8 cellular contexts compared by ENCODE assay signal in the genomic region with DNA sequence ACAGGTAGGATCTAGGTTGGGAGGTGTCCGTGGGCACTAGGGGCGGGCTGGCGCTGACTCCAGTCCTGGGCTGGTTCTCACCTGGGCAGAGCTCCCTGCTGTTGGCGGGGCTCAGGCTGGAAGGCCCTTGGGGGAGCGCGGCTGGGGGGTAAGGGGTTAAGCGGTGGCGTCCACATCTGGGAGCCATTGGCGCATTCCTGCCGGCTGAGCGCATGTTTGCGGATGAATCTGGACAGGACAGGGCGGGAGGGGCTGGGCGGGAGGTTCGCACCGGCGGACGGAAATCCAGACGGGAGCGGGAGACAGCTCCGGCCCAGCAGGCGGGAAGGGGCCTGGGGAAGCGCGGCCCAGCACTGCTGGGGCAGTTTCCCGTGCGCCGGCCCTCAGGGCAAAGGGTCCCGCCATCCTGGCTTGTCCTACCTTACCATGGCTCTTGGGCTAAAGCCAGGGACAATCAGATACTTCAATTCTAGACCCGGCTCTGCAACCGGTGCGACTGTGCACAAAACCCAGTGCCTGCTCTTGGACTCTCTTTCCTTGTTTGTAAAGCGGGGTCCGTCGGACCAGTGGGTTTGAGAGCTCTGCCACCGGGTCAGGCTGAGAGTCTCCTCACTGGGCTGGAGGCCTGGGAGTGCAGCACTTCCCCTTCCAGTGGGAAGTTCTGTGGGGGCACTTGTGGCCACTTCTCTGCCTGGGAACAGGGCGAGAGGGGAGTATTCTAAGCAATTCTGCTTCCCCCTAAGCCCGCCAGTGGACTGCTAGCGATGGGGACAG. TPM values are rescaled to one million over a fixed set of nuclear protein-coding genes. Genes with fewer than 3 reads are reported as not detected.
A peak's percentile ranks its signal among the peaks of the same experiment; 100 is the strongest.
DNase-seq lines count a peak whose midpoint lies in the region; ATAC-seq and TF ChIP-seq lines count a peak whose summit lies in the region.

No MANE protein-coding gene starts in this region.

- H3K9me3 Mint-ChIP-seq in activated T-helper 2 cell treated with anti-CD3 and anti-CD28 coated beads, Interferon-gamma antibody, Interleukin-2, Interleukin-4, amounts not matched to agents 10 μg/mL and 5 μg/mL and 100 μg/mL, durations not matched to agents 14 hours and 24 hours and 36 hours: no peaks in the 10 kb centered on the region

- H3K9me3 ChIP-seq in AG04450 (ENCODE audit: control insufficient read depth, insufficient read depth, low read length): peaks cover 2% of the 10 kb centered on the region; the same call in 1 of the 2 replicates

- peak overlapping the region; percentile 5 for H3K27ac Mint-ChIP-seq in activated T-helper 2 cell treated with anti-CD3 and anti-CD28 coated beads, Interferon-gamma antibody, Interleukin-2, Interleukin-4, amounts not matched to agents 10 μg/mL and 5 μg/mL and 100 μg/mL, durations not matched to agents 14 hours and 24 hours and 36 hours

- no peaks in the 10 kb centered on the region for H3K27me3 Mint-ChIP-seq in activated T-helper 2 cell treated with anti-CD3 and anti-CD28 coated beads, Interferon-gamma antibody, Interleukin-2, Interleukin-4, amounts not matched to agents 10 μg/mL and 5 μg/mL and 100 μg/mL, durations not matched to agents 14 hours and 24 hours and 36 hours (ENCODE audit: low read depth)

- H3K27me3 ChIP-seq in AG04450 (ENCODE audit: control insufficient read depth, insufficient read depth, low read length): no peaks in the 10 kb centered on the region

- no peak overlapping the region for H3K4me3 Mint-ChIP-seq in activated T-helper 2 cell treated with anti-CD3 and anti-CD28 coated beads, Interferon-gamma antibody, Interleukin-2, Interleukin-4, amounts not matched to agents 10 μg/mL and 5 μg/mL and 100 μg/mL, durations not matched to agents 14 hours and 24 hours and 36 hours (ENCODE audit: low read depth)

- H3K27ac ChIP-seq in AG04450 (ENCODE audit: low read depth, low read length): peak overlapping the region; percentile 82

- CTCF ChIA-PET in AG04450 (lab: Charles Lee): interaction anchor here (0.5 to 4.7 kb wide), 24 partner anchors 13 to 891 kb away, joined by 3 to 99 read pairs (median 4); a partner anchor contains a TSS
- CTCF ChIA-PET in HEK293T (lab: Yijun Ruan, JAX): interaction anchor here (0.6 to 2.1 kb wide), 7 partner anchors 9 to 115 kb away, joined by 3 to 18 read pairs (median 4); no protein-coding TSS in a partner anchor

- H3K4me1 Mint-ChIP-seq in activated T-helper 2 cell treated with anti-CD3 and anti-CD28 coated beads, Interferon-gamma antibody, Interleukin-2, Interleukin-4, amounts not matched to agents 10 μg/mL and 5 μg/mL and 100 μg/mL, durations not matched to agents 14 hours and 24 hours and 36 hours (ENCODE audit: low read depth): peaks cover 57% of the 10 kb centered on the region

- H3K36me3 Mint-ChIP-seq in activated T-helper 2 cell treated with anti-CD3 and anti-CD28 coated beads, Interferon-gamma antibody, Interleukin-2, Interleukin-4, amounts not matched to agents 10 μg/mL and 5 μg/mL and 100 μg/mL, durations not matched to agents 14 hours and 24 hours and 36 hours (ENCODE audit: low read depth): no peaks in the 10 kb centered on the region

- TF ChIP-seq CTCF in AG04450 (IDR thresholded peaks at IDR 0.05; ENCODE audit: low read depth, low read length) (no peak), retinal pigment epithelial cell (conservative IDR thresholded peaks at IDR 0.05; ENCODE audit: low read depth, low read length) (no peak)

- ATAC-seq in GM21367 (IDR thresholded peaks at IDR 0.05; ENCODE audit: unreplicated experiment): no peak
- ATAC-seq in GM19463 (IDR thresholded peaks at IDR 0.05; ENCODE audit: unreplicated experiment): no peak

- intact Hi-C loops in activated T-helper 2 cell treated with anti-CD3 and anti-CD28 coated beads, Interferon-gamma antibody, Interleukin-2, Interleukin-4, amounts not matched to agents 10 μg/mL and 5 μg/mL and 100 μg/mL, durations not matched to agents 14 hours and 24 hours and 36 hours (cut with micrococcal nuclease): no loop called here

- H3K4me3 ChIP-seq in AG04450 (ENCODE audit: low read depth, low read length): peak overlapping the region; percentile 27
- H3K4me3 ChIP-seq in retinal pigment epithelial cell (ENCODE audit: low read length): peak overlapping the region; percentile 19

- peak; percentile 47 for DNase-seq in AG04450 (ENCODE audit: low read depth, low spot score)
- peak; percentile 28 for DNase-seq in HEK293T (ENCODE audit: extremely low spot score)
- no peak for DNase-seq in activated T-helper 2 cell treated with anti-CD3 and anti-CD28 coated beads, Interferon-gamma antibody, Interleukin-2, Interleukin-4, amounts not matched to agents 10 μg/mL and 5 μg/mL and 100 μg/mL, durations not matched to agents 14 hours and 24 hours and 36 hours (ENCODE audit: low spot score)
- peak; percentile 90 for DNase-seq in hepatic stellate cell (ENCODE audit: low spot score)
- no peak for DNase-seq in retinal pigment epithelial cell (ENCODE audit: low read depth)
- DNase-seq in stimulated activated CD4-positive, alpha-beta T cell treated with anti-CD3 and anti-CD28 coated beads, Interleukin-15, amount 100 ng/mL, for 24 hours: no peak

- POLR2A ChIA-PET in AG04450 (lab: Yijun Ruan, JAX) (interaction anchor here (0.6 to 2.0 kb wide), 5 partner anchors 9 to 39 kb away, joined by 6 to 10 read pairs (median 7); a partner anchor contains a TSS), HEK293T (lab: Yijun Ruan, JAX) (interaction anchor here (0.7 to 2.6 kb wide), 13 partner anchors 7 to 29 kb away, joined by 3 to 12 read pairs (median 4); a partner anchor contains a TSS)

TF ChIP-seq in HEK293T, 16 proteins besides CTCF, POLR2A, EP300 and RAD21:
- TF ChIP-seq HDGF (IDR thresholded peaks at IDR 0.05; ENCODE audit: borderline replicate concordance): no peak
- TF ChIP-seq ELF4 (IDR thresholded peaks at IDR 0.05): no peak

RNA-seq across cellular contexts. Expression of a gene that starts 7.8 kb away (rescaled TPM):
- polyA plus RNA-seq in AG04450 (2011; rRNA removed): 4.9 and 7.5 TPM in 2 replicates
- 9.7 and 10.2 TPM in 2 replicates for polyA minus RNA-seq in AG04450 (2011; rRNA and poly(A)+ RNA removed)
- 30.4 and 35.1 TPM in 2 replicates for total RNA-seq in activated T-helper 2 cell treated with anti-CD3 and anti-CD28 coated beads, Interferon-gamma antibody, Interleukin-2, Interleukin-4, amounts not matched to agents 10 μg/mL and 5 μg/mL and 100 μg/mL, durations not matched to agents 14 hours and 24 hours and 36 hours

RNA-seq across cellular contexts. Expression of a gene that starts 29.1 kb away (rescaled TPM):
- 8.6 and 9.1 TPM in 2 replicates for polyA plus RNA-seq in AG04450 (2011; rRNA removed)
- polyA minus RNA-seq in AG04450 (2011; rRNA and poly(A)+ RNA removed): 4.9 and 5.8 TPM in 2 replicates
- total RNA-seq in activated T-helper 2 cell treated with anti-CD3 and anti-CD28 coated beads, Interferon-gamma antibody, Interleukin-2, Interleukin-4, amounts not matched to agents 10 μg/mL and 5 μg/mL and 100 μg/mL, durations not matched to agents 14 hours and 24 hours and 36 hours: 126 and 133 TPM in 2 replicates

RNA-seq across cellular contexts. Expression of a gene that starts 47.8 kb away (rescaled TPM):
- polyA plus RNA-seq in AG04450 (2011; rRNA removed): 0.41 and 0.97 TPM in 2 replicates
- 0.39 TPM in 1 of 2 replicates, not detected in the other for polyA minus RNA-seq in AG04450 (2011; rRNA and poly(A)+ RNA removed)
- total RNA-seq in activated T-helper 2 cell treated with anti-CD3 and anti-CD28 coated beads, Interferon-gamma antibody, Interleukin-2, Interleukin-4, amounts not matched to agents 10 μg/mL and 5 μg/mL and 100 μg/mL, durations not matched to agents 14 hours and 24 hours and 36 hours: 0.48 TPM in 1 of 2 replicates, not detected in the other

Comparison
In these comparisons a context has a peak if more than half of its experiments do, and no peak if none do; other contexts are left out.
1. DNase-seq: peak in AG04450 (single experiment), HEK293T (single experiment) and hepatic stellate cell (single experiment); none in activated T-helper 2 cell treated with anti-CD3 and anti-CD28 coated beads, Interferon-gamma antibody, Interleukin-2, Interleukin-4, amounts not matched to agents 10 μg/mL and 5 μg/mL and 100 μg/mL, durations not matched to agents 14 hours and 24 hours and 36 hours (single experiment), retinal pigment epithelial cell (single experiment) and stimulated activated CD4-positive, alpha-beta T cell treated with anti-CD3 and anti-CD28 coated beads, Interleukin-15, amount 100 ng/mL, for 24 hours (single experiment).